9 cellular contexts compared by ENCODE assay signal in genomic region chr16:11297492-11298142, GRCh38. TPM values are rescaled to one million over a fixed set of nuclear protein-coding genes. Genes with fewer than 3 reads are reported as not detected.
A peak's percentile ranks its signal among the peaks of the same experiment; 100 is the strongest.
DNase-seq lines count a peak whose midpoint lies in the region; ATAC-seq and TF ChIP-seq lines count a peak whose summit lies in the region.
"Had no signal": no experiment of that assay in that cellular context is flagged by ENCODE, and none has a peak within 500 bp of the region (broad histone marks: within the 10 kb centered on the region; RNA-seq: fewer than 3 reads in every experiment).

No MANE protein-coding gene starts in this region.

- peaks cover 0 to 20% (median 0%) of the 10 kb centered on the region in 11 experiments; a peak in 4 of 22 replicates for H3K27me3 ChIP-seq in BLaER1 treated with 17β-estradiol and CSF1 and Interleukin-3, amounts not matched to agents 10 nM and 100 nM
- no peaks in the 10 kb centered on the region for H3K27me3 ChIP-seq in testis

- DNase-seq in GM19238 (ENCODE audit: insufficient read length, low spot score): peak; percentile 68
- DNase-seq in OCI-LY7 (ENCODE audit: low spot score): peak; percentile 96
- DNase-seq in activated T-cell treated with anti-CD3 and anti-CD28 coated beads, Interleukin-2, amount 50 U/mL, for 4 hours: peak; percentile 54
- peak; percentile 61 for DNase-seq in fibroblast of the aortic adventitia (ENCODE audit: low read depth)
- DNase-seq in osteocyte (ENCODE audit: extremely low spot score, unreplicated experiment): peak; percentile 89
- DNase-seq in testis: peak; percentile 63

- H4K20me1 ChIP-seq in BLaER1 treated with 17β-estradiol and CSF1 and Interleukin-3, amounts not matched to agents 10 nM and 100 nM: peaks cover 0 to 7% (median 0%) of the 10 kb centered on the region in 11 experiments; a peak in 3 of 22 replicates
- no peaks in the 10 kb centered on the region for H4K20me1 ChIP-seq in OCI-LY7 (ENCODE audit: insufficient read depth, low read length)

- no peaks in the 10 kb centered on the region for H3K9me2 ChIP-seq in OCI-LY7 (ENCODE audit: insufficient read depth, low read length)

- peak overlapping the region; percentile 72 to 93 (median 81) for H3K4me2 ChIP-seq in BLaER1 treated with 17β-estradiol and CSF1 and Interleukin-3, amounts not matched to agents 10 nM and 100 nM
- peak overlapping the region; percentile 82 for H3K4me2 ChIP-seq in OCI-LY7 (ENCODE audit: low read length)

- H3K4me3 ChIP-seq in BLaER1 treated with 17β-estradiol and CSF1 and Interleukin-3, amounts not matched to agents 10 nM and 100 nM: peak overlapping the region in 5 of 10 experiments; percentile 2 to 38 (median 22); a peak in 5 of 20 replicates
- peak overlapping the region; percentile 49 for H3K4me3 ChIP-seq in OCI-LY7 (ENCODE audit: low read depth, low read length, poor library complexity, severe bottlenecking)
- peak overlapping the region; percentile 9 for H3K4me3 ChIP-seq in fibroblast of the aortic adventitia (ENCODE audit: low read depth, low read length)
- H3K4me3 ChIP-seq in testis: no peak overlapping the region

- no TSS peak for BruUV-seq in OCI-LY7 (replicated peaks; lab: Mats Ljungman, UMichigan)

- peak overlapping the region; percentile 7; the same call in 1 of the 2 replicates for H2AFZ ChIP-seq in OCI-LY7 (ENCODE audit: low read length)

- peaks cover 24% of the 10 kb centered on the region for H3K4me1 Mint-ChIP-seq in activated T-cell treated with anti-CD3 and anti-CD28 coated beads, Interleukin-2, amount 50 U/mL, for 4 hours (ENCODE audit: low read depth)
- H3K4me1 Mint-ChIP-seq in osteocyte (ENCODE audit: unreplicated experiment): peaks cover 20% of the 10 kb centered on the region

- no peaks in the 10 kb centered on the region for H3K36me3 Mint-ChIP-seq in activated T-cell treated with anti-CD3 and anti-CD28 coated beads, Interleukin-2, amount 50 U/mL, for 4 hours (ENCODE audit: insufficient read depth)
- H3K36me3 Mint-ChIP-seq in osteocyte (ENCODE audit: unreplicated experiment): no peaks in the 10 kb centered on the region

- TF ChIP-seq CTCF in OCI-LY7 (conservative IDR thresholded peaks at IDR 0.05; ENCODE audit: low read length): peak; percentile 41; the same call in 1 of the 2 replicates
- TF ChIP-seq CTCF in fibroblast of the aortic adventitia (IDR thresholded peaks at IDR 0.05; ENCODE audit: insufficient read depth, low read length): no peak
- TF ChIP-seq CTCF in osteocyte (IDR thresholded peaks at IDR 0.05): peak; percentile 28
- no peak for TF ChIP-seq CTCF in testis (IDR thresholded peaks at IDR 0.05)

- CTCF ChIA-PET in OCI-LY7 (lab: Charles Lee; ENCODE audit: unreplicated experiment): interaction anchor here (0.8 to 2.8 kb wide), 4 partner anchors 11 to 74 kb away, joined by 3 to 20 read pairs (median 11); partner anchors contain the start of gene SOCS1

- POLR2A ChIA-PET in OCI-LY7 (lab: Charles Lee): interaction anchor here (1.0 to 4.3 kb wide), 13 partner anchors 12 to 73 kb away, joined by 3 to 79 read pairs (median 10); partner anchors contain the start of gene SOCS1

- ATAC-seq in HG03354 (IDR thresholded peaks at IDR 0.05; ENCODE audit: poor library complexity, severe bottlenecking, unreplicated experiment): peak; percentile 82
- ATAC-seq in activated T-cell treated with anti-CD3 and anti-CD28 coated beads, Interleukin-2, amount 50 U/mL, for 4 hours: peak; percentile 85 to 87

- no peaks in the 10 kb centered on the region for H3K9me3 Mint-ChIP-seq in activated T-cell treated with anti-CD3 and anti-CD28 coated beads, Interleukin-2, amount 50 U/mL, for 4 hours
- no peaks in the 10 kb centered on the region for H3K9me3 Mint-ChIP-seq in osteocyte (ENCODE audit: unreplicated experiment)

- peak overlapping the region in 8 of 11 experiments; percentile 9 to 63 (median 41); a peak in 11 of 22 replicates for H3K9ac ChIP-seq in BLaER1 treated with 17β-estradiol and CSF1 and Interleukin-3, amounts not matched to agents 10 nM and 100 nM

- intact Hi-C loops in OCI-LY7 (cut with micrococcal nuclease; ENCODE audit: unreplicated experiment) (loop anchor here (1.0 to 2.0 kb wide), 5 partner anchors 11 to 73 kb away; no protein-coding TSS in a partner anchor), testis (cut with DNase I; ENCODE audit: low total_unique reads) (no loop called here)

- H3K27me3 Mint-ChIP-seq in activated T-cell treated with anti-CD3 and anti-CD28 coated beads, Interleukin-2, amount 50 U/mL, for 4 hours (ENCODE audit: low read depth): no peaks in the 10 kb centered on the region
- peaks cover 4% of the 10 kb centered on the region for H3K27me3 Mint-ChIP-seq in osteocyte (ENCODE audit: unreplicated experiment)

- no peaks in the 10 kb centered on the region for H3K36me3 ChIP-seq in BLaER1 treated with 17β-estradiol and CSF1 and Interleukin-3, amounts not matched to agents 10 nM and 100 nM
- H3K36me3 ChIP-seq in OCI-LY7 (ENCODE audit: insufficient read depth, low read length) (no peaks in the 10 kb centered on the region), testis (ENCODE audit: low read depth, missing control alignments) (no peaks in the 10 kb centered on the region)

- WGBS in testis, 2 donors: 27 to 54% methylated on average over 10 to 19 of the region's 19 CpGs

- H3K9me3 ChIP-seq in BLaER1 treated with 17β-estradiol and CSF1 and Interleukin-3, amounts not matched to agents 10 nM and 100 nM (replicated peaks in 1 of 11): no peaks in the 10 kb centered on the region
- H3K9me3 ChIP-seq in OCI-LY7 (ENCODE audit: low read length) (no peaks in the 10 kb centered on the region), testis (no peaks in the 10 kb centered on the region)

- H3K27ac ChIP-seq in BLaER1 treated with 17β-estradiol and CSF1 and Interleukin-3, amounts not matched to agents 10 nM and 100 nM: peak overlapping the region in 7 of 11 experiments; percentile 20 to 73 (median 70); a peak in 14 of 22 replicates
- H3K27ac ChIP-seq in OCI-LY7 (ENCODE audit: low read depth, low read length, poor library complexity, severe bottlenecking) (peak overlapping the region; percentile 96), testis (peak overlapping the region in 1 of 2 donors; percentile 44)

- H3K4me3 Mint-ChIP-seq in activated T-cell treated with anti-CD3 and anti-CD28 coated beads, Interleukin-2, amount 50 U/mL, for 4 hours: peak overlapping the region; percentile 62
- H3K4me3 Mint-ChIP-seq in osteocyte (ENCODE audit: unreplicated experiment): peak overlapping the region; percentile 35

- peak overlapping the region; percentile 34 for H3K27ac Mint-ChIP-seq in osteocyte (ENCODE audit: unreplicated experiment)

- peaks cover 30 to 83% (median 68%) of the 10 kb centered on the region in 10 experiments for H3K4me1 ChIP-seq in BLaER1 treated with 17β-estradiol and CSF1 and Interleukin-3, amounts not matched to agents 10 nM and 100 nM
- H3K4me1 ChIP-seq in OCI-LY7 (ENCODE audit: insufficient read depth, low read length, poor library complexity, severe bottlenecking) (peaks cover 96% of the 10 kb centered on the region), testis (peaks cover 16% of the 10 kb centered on the region)

- no peak for TF ChIP-seq POLR2A in testis (IDR thresholded peaks at IDR 0.05)

- no peaks in the 10 kb centered on the region for H3K79me2 ChIP-seq in OCI-LY7 (ENCODE audit: insufficient read depth, low read depth, low read length)

RNA-seq across cellular contexts. Expression of gene PRM1, which starts 16.5 kb away (rescaled TPM):
- total RNA-seq in OCI-LY7 (2014; rRNA removed; shearing (Covaris generic)): not detected in 2 replicates
- total RNA-seq in OCI-LY7 (2022) (not detected in 2 replicates), fibroblast of the aortic adventitia (ENCODE audit: low replicate concordance) (not detected in 2 replicates), osteocyte (not detected in 2 replicates), testis (over 10,000 TPM in 1 of 2 donors, 1,000 to 10,000 TPM in 1; 7,819 to 32,936 TPM)
- not detected for total RNA-seq in activated T-cell treated with anti-CD3 and anti-CD28 coated beads, Interleukin-2, amount 50 U/mL, for 4 hours
- 15,171 TPM for polyA plus RNA-seq in testis (ENCODE audit: insufficient read depth, low read depth, low replicate concordance)
- total RNA-seq: LHCN-M2 had no signal

RNA-seq across cellular contexts. Expression of gene PRM2, which starts 21.3 kb away (rescaled TPM):
- total RNA-seq in OCI-LY7 (2014; rRNA removed; shearing (Covaris generic)): not detected in 2 replicates
- not detected in 2 replicates for total RNA-seq in OCI-LY7 (2022)
- not detected for total RNA-seq in activated T-cell treated with anti-CD3 and anti-CD28 coated beads, Interleukin-2, amount 50 U/mL, for 4 hours
- not detected in 2 replicates for total RNA-seq in fibroblast of the aortic adventitia (ENCODE audit: low replicate concordance)
- total RNA-seq in osteocyte: not detected in 2 replicates
- over 10,000 TPM in 1 of 2 donors, 1,000 to 10,000 TPM in 1; 3,179 to 16,461 TPM for total RNA-seq in testis
- polyA plus RNA-seq in testis (ENCODE audit: insufficient read depth, low read depth, low replicate concordance): 12,441 TPM
- total RNA-seq: LHCN-M2 had no signal

RNA-seq across cellular contexts. Expression of gene PRM3, which starts 24.2 kb away (rescaled TPM):
- total RNA-seq in OCI-LY7 (2014; rRNA removed; shearing (Covaris generic)): not detected in 2 replicates
- total RNA-seq in OCI-LY7 (2022) (not detected in 2 replicates), fibroblast of the aortic adventitia (ENCODE audit: low replicate concordance) (not detected in 2 replicates), osteocyte (not detected in 2 replicates), testis (100 to 1,000 TPM; 109 to 383 TPM)
- total RNA-seq in activated T-cell treated with anti-CD3 and anti-CD28 coated beads, Interleukin-2, amount 50 U/mL, for 4 hours: not detected
- 51.1 TPM for polyA plus RNA-seq in testis (ENCODE audit: insufficient read depth, low read depth, low replicate concordance)
- total RNA-seq: LHCN-M2 had no signal

RNA-seq across cellular contexts. Expression of gene TNP2, which starts 28.5 kb away (rescaled TPM):
- total RNA-seq in OCI-LY7 (2014; rRNA removed; shearing (Covaris generic)): not detected in 2 replicates
- total RNA-seq in OCI-LY7 (2022) (not detected in 2 replicates), fibroblast of the aortic adventitia (ENCODE audit: low replicate concordance) (not detected in 2 replicates), osteocyte (not detected in 2 replicates), testis (10 to 100 TPM; 10.2 to 29.8 TPM)
- total RNA-seq in activated T-cell treated with anti-CD3 and anti-CD28 coated beads, Interleukin-2, amount 50 U/mL, for 4 hours: not detected
- 38.4 TPM for polyA plus RNA-seq in testis (ENCODE audit: insufficient read depth, low read depth, low replicate concordance)
- total RNA-seq: LHCN-M2 had no signal

RNA-seq across cellular contexts. Expression of gene SOCS1, which starts 41.6 kb away (rescaled TPM):
- total RNA-seq in OCI-LY7 (2014; rRNA removed; shearing (Covaris generic)): 45.8 and 47.1 TPM in 2 replicates
- total RNA-seq in OCI-LY7 (2022) (23.4 and 28.7 TPM in 2 replicates), fibroblast of the aortic adventitia (ENCODE audit: low replicate concordance) (3.3 and 5.6 TPM in 2 replicates), osteocyte (9.7 and 10.6 TPM in 2 replicates), testis (10 to 100 TPM; 10.7 to 16.8 TPM)
- total RNA-seq in activated T-cell treated with anti-CD3 and anti-CD28 coated beads, Interleukin-2, amount 50 U/mL, for 4 hours: 100 to 1,000 TPM; 112 to 148 (median 114) TPM
- polyA plus RNA-seq in testis (ENCODE audit: insufficient read depth, low read depth, low replicate concordance): 3.6 TPM

Comparison
In these comparisons a context has a peak if more than half of its experiments do, and no peak if none do; other contexts are left out.
1. H3K4me3 ChIP-seq: peak in OCI-LY7 (single experiment) and fibroblast of the aortic adventitia (single experiment); none in testis (0 of 2).
2. CTCF ChIP-seq: peak in OCI-LY7 (single experiment) and osteocyte (single experiment); none in fibroblast of the aortic adventitia (single experiment) and testis (0 of 3).
3. RNA of gene PRM1, which starts 16.5 kb away (total RNA-seq): 7,819 to 32,936 TPM in testis; not detected in OCI-LY7, not detected in activated T-cell treated with anti-CD3 and anti-CD28 coated beads, Interleukin-2, amount 50 U/mL, for 4 hours, not detected in fibroblast of the aortic adventitia and not detected in osteocyte; every median in the first group is over 1,000 times any median in the second.
4. RNA of gene PRM2, which starts 21.3 kb away (total RNA-seq): 3,179 to 16,461 TPM in testis; not detected in OCI-LY7, not detected in activated T-cell treated with anti-CD3 and anti-CD28 coated beads, Interleukin-2, amount 50 U/mL, for 4 hours, not detected in fibroblast of the aortic adventitia and not detected in osteocyte; every median in the first group is over 1,000 times any median in the second.
5. RNA of gene PRM3, which starts 24.2 kb away (total RNA-seq): 109 to 383 TPM in testis; not detected in OCI-LY7, not detected in activated T-cell treated with anti-CD3 and anti-CD28 coated beads, Interleukin-2, amount 50 U/mL, for 4 hours, not detected in fibroblast of the aortic adventitia and not detected in osteocyte; every median in the first group is over 100 times any median in the second.
6. Peak in every context shown above with its lines, with median percentiles within 50 percentile points of each other: DNase-seq.